In the genomic region with DNA sequence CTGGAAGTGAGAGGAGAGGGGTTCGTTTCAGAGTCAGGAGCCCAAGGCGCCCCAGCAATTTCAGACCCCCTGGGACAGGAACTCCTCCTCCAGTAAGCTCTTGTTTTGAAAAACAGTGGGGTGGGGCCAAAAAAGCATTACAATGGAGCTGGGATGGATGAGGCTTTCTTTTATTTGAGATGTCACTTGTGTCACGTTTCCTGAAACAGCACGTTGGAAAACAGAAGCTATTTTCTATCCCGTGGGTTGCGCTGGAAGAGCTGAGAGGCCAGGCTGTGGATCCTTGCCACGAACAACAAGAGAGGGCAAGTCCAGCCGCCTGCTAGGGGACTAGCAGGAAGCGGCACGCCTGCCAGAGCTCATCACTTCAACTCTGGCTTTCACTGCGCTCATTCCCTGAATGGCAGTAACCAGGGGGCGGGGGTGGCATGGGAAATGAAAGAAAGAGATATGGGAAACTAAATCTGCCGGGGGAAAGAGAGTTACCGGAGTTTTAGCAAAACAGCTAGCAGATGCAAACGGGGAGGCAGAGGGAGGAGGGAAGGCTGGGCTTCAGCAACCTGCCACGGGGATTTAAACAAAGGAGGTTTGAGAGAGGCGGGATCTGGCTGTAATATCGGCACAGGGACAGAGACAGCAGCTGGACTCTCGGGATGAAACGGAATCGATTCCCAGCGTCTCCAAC, we compare ENCODE assay signal across 9 cellular contexts. TPM values are rescaled to one million over a fixed set of nuclear protein-coding genes. Genes with fewer than 3 reads are reported as not detected.
DNase-seq lines count a peak whose midpoint lies in the region; ATAC-seq and TF ChIP-seq lines count a peak whose summit lies in the region.
"Had no signal": no experiment of that assay in that cellular context is flagged by ENCODE, and none has a peak within 500 bp of the region (broad histone marks: within the 10 kb centered on the region; RNA-seq: fewer than 3 reads in every experiment).

No MANE protein-coding gene starts in this region.

- no peak for TF ChIP-seq CTCF in WI38 (IDR thresholded peaks at IDR 0.05; ENCODE audit: low read depth, low read length)
- no peak for TF ChIP-seq CTCF in ovary (IDR thresholded peaks at IDR 0.05)

- no peaks in the 10 kb centered on the region for H3K9me3 ChIP-seq in ovary

- H3K27me3 ChIP-seq in ovary, result no peaks in the 10 kb centered on the region

- H3K4me3 ChIP-seq in WI38 (ENCODE audit: low read depth, low read length) (peak overlapping the region; percentile 33), ovary (peak overlapping the region; percentile 6)

- no peaks in the 10 kb centered on the region for H3K9me3 Mint-ChIP-seq in effector memory CD8-positive, alpha-beta T cell

- peaks cover 0 to 3% of the 10 kb centered on the region in 2 donors for H3K4me1 Mint-ChIP-seq in effector memory CD8-positive, alpha-beta T cell (ENCODE audit: low read depth in 2 of 2)

- no peaks in the 10 kb centered on the region for H3K27me3 Mint-ChIP-seq in effector memory CD8-positive, alpha-beta T cell

- intact Hi-C loops in Right ventricle myocardium superior (cut with DNase I), result no loop called here
- intact Hi-C loops in ovary (cut with DNase I), result no loop called here

- DNase-seq in MV-4-11 (lab: John Stamatoyannopoulos, UW), result peak; percentile 5
- DNase-seq in Right ventricle myocardium superior, result peak; percentile 83
- DNase-seq in ovary, result peak in 3 of 5 donors; percentile 14 to 40 (median 35)
- no peak for DNase-seq in NK-92 (lab: John Stamatoyannopoulos, UW; ENCODE audit: unreplicated experiment)
- no peak for DNase-seq in effector memory CD8-positive, alpha-beta T cell

- H3K4me3 Mint-ChIP-seq in effector memory CD8-positive, alpha-beta T cell, result no peak overlapping the region

- 1 to 4% (median 2%) methylated on average over 22 of the region's 22 CpGs for WGBS in ovary, 3 donors

- peaks cover 2% of the 10 kb centered on the region for H3K4me1 ChIP-seq in ovary (ENCODE audit: insufficient read depth)

- TF ChIP-seq EP300 in ovary (IDR thresholded peaks at IDR 0.05), result no peak

- no peak overlapping the region for H3K27ac ChIP-seq in ovary

- peak; percentile 90 for ATAC-seq in Right ventricle myocardium superior (ENCODE audit: poor library complexity)
- ATAC-seq in GM18511 (IDR thresholded peaks at IDR 0.05; ENCODE audit: unreplicated experiment), result no peak
- no peak for ATAC-seq in GM21528 (IDR thresholded peaks at IDR 0.05; ENCODE audit: low FRiP score, unreplicated experiment)
- no peak for ATAC-seq in effector memory CD8-positive, alpha-beta T cell (replicated peaks)
- ATAC-seq: Panc1 had no signal

- no peaks in the 10 kb centered on the region for H3K36me3 Mint-ChIP-seq in effector memory CD8-positive, alpha-beta T cell (ENCODE audit: insufficient read depth)

- H3K36me3 ChIP-seq in ovary, result no peaks in the 10 kb centered on the region

- no peak for TF ChIP-seq POLR2A in ovary (IDR thresholded peaks at IDR 0.05)

- H3K27ac Mint-ChIP-seq in effector memory CD8-positive, alpha-beta T cell, result peak overlapping the region in 1 of 2 donors; percentile 31

RNA-seq across cellular contexts. Expression of a gene that starts 34.6 kb away (rescaled TPM):
- total RNA-seq in Right ventricle myocardium superior, result 37.1 TPM
- total RNA-seq in ovary, result 1 to 10 TPM in 5 of 7 donors, under 1 TPM in 2; 0.92 to 3.8 (median 1.3) TPM
- 1 to 10 TPM; 1.8 to 3.4 TPM for polyA plus RNA-seq in ovary

Comparison
In these comparisons a context has a peak if more than half of its experiments do, and no peak if none do; other contexts are left out.
1. DNase-seq: peak in MV-4-11 (single experiment), Right ventricle myocardium superior (single experiment) and ovary (3 of 5); none in NK-92 (single experiment) and effector memory CD8-positive, alpha-beta T cell (0 of 3).